8 cellular contexts compared by ENCODE assay signal in genomic region chr19:12938054-12938535, GRCh38. TPM values are rescaled to one million over a fixed set of nuclear protein-coding genes. Genes with fewer than 3 reads are reported as not detected.
DNase-seq lines count a peak whose midpoint lies in the region; ATAC-seq, FAIRE-seq and TF ChIP-seq lines count a peak whose summit lies in the region.

No MANE protein-coding gene starts in this region.

- peaks cover 58% of the 10 kb centered on the region for H3K36me3 Mint-ChIP-seq in activated T-helper 17 cell treated with anti-CD3 and anti-CD28 coated beads, Interleukin-2, amount 50 U/mL, for 72 hours (ENCODE audit: low read depth)

- peak; percentile 93 for ATAC-seq in activated T-helper 17 cell treated with anti-CD3 and anti-CD28 coated beads, Interleukin-2, amount 50 U/mL, for 72 hours (replicated peaks)

- peak overlapping the region; percentile 97 for H3K4me3 Mint-ChIP-seq in activated T-helper 17 cell treated with anti-CD3 and anti-CD28 coated beads, Interleukin-2, amount 50 U/mL, for 72 hours

- no peaks in the 10 kb centered on the region for H3K9me3 Mint-ChIP-seq in activated T-helper 17 cell treated with anti-CD3 and anti-CD28 coated beads, Interleukin-2, amount 50 U/mL, for 72 hours

- TF ChIP-seq POLR2A in H54 (IDR thresholded peaks at IDR 0.05; ENCODE audit: low read depth, low read length) = peak; percentile 7; the same call in 1 of the 2 replicates

- peak overlapping the region; percentile 95 for H3K27ac Mint-ChIP-seq in activated T-helper 17 cell treated with anti-CD3 and anti-CD28 coated beads, Interleukin-2, amount 50 U/mL, for 72 hours

- no peaks in the 10 kb centered on the region for H3K27me3 Mint-ChIP-seq in activated T-helper 17 cell treated with anti-CD3 and anti-CD28 coated beads, Interleukin-2, amount 50 U/mL, for 72 hours

- H3K4me1 Mint-ChIP-seq in activated T-helper 17 cell treated with anti-CD3 and anti-CD28 coated beads, Interleukin-2, amount 50 U/mL, for 72 hours = peaks cover 10% of the 10 kb centered on the region

- DNase-seq in DMS79 treated with DMSO at 0.1 percent for 48 hours (lab: John Stamatoyannopoulos, UW) = peak; percentile 100
- DNase-seq in H54 (ENCODE audit: insufficient read length, low spot score) = peak; percentile 96
- peak; percentile 99 for DNase-seq in LNCaP clone FGC (ENCODE audit: low read depth)
- DNase-seq in RPMI7951 (ENCODE audit: low read depth) = peak; percentile 100
- DNase-seq in fibroblast of gingiva (ENCODE audit: low read depth) = peak; percentile 100
- DNase-seq in myocyte (ENCODE audit: low read depth) = peak; percentile 99
- DNase-seq in stimulated activated CD8-positive, alpha-beta memory T cell treated with anti-CD3 and anti-CD28 coated beads, Interleukin-7, amount 100 ng/mL, for 4 hours (ENCODE audit: low read depth in 2 of 2) = peak; percentile 98 to 100

- FAIRE-seq in H54 (lab: Jason Lieb, UNC) = peak; percentile 57

- H3K4me3 ChIP-seq in LNCaP clone FGC (ENCODE audit: low read depth, low read length) = peak overlapping the region; percentile 85

- TF ChIP-seq CTCF in LNCaP clone FGC (IDR thresholded peaks at IDR 0.05; ENCODE audit: control insufficient read depth, extremely low read depth, insufficient read depth) = no peak

RNA-seq across cellular contexts. Expression of gene CALR, which starts 0.3 kb away (rescaled TPM):
- 1,708 and 2,160 TPM in 2 replicates for total RNA-seq in RPMI7951 (2014; rRNA removed; shearing (Covaris generic))
- total RNA-seq in activated T-helper 17 cell treated with anti-CD3 and anti-CD28 coated beads, Interleukin-2, amount 50 U/mL, for 72 hours = 100 to 1,000 TPM; 502 to 770 TPM
- total RNA-seq in myocyte = 890 and 1,463 TPM in 2 replicates
- 1,262 TPM for polyA plus RNA-seq in myocyte (2012)

RNA-seq across cellular contexts. Expression of gene FARSA, which starts 4.6 kb away (rescaled TPM):
- 60.7 and 83.7 TPM in 2 replicates for total RNA-seq in RPMI7951 (2014; rRNA removed; shearing (Covaris generic))
- total RNA-seq in activated T-helper 17 cell treated with anti-CD3 and anti-CD28 coated beads, Interleukin-2, amount 50 U/mL, for 72 hours = 100 to 1,000 TPM in 1 of 2 donors, 10 to 100 TPM in 1; 87.9 to 130 TPM
- 47.8 and 55.7 TPM in 2 replicates for total RNA-seq in myocyte
- polyA plus RNA-seq in myocyte (2012) = 69.3 TPM

RNA-seq across cellular contexts. Expression of gene RAD23A, which starts 7.6 kb away (rescaled TPM):
- 104 and 123 TPM in 2 replicates for total RNA-seq in RPMI7951 (2014; rRNA removed; shearing (Covaris generic))
- 100 to 1,000 TPM; 129 to 156 TPM for total RNA-seq in activated T-helper 17 cell treated with anti-CD3 and anti-CD28 coated beads, Interleukin-2, amount 50 U/mL, for 72 hours
- total RNA-seq in myocyte = 199 and 236 TPM in 2 replicates
- polyA plus RNA-seq in myocyte (2012) = 170 TPM

RNA-seq across cellular contexts. Expression of gene GADD45GIP1, which starts 18.9 kb away (rescaled TPM):
- total RNA-seq in RPMI7951 (2014; rRNA removed; shearing (Covaris generic)) = 41.2 and 65.1 TPM in 2 replicates
- 10 to 100 TPM; 17.0 to 27.9 TPM for total RNA-seq in activated T-helper 17 cell treated with anti-CD3 and anti-CD28 coated beads, Interleukin-2, amount 50 U/mL, for 72 hours
- 44.6 and 58.1 TPM in 2 replicates for total RNA-seq in myocyte
- 52.4 TPM for polyA plus RNA-seq in myocyte (2012)

RNA-seq across cellular contexts. Expression of gene SYCE2, which starts 19.0 kb away (rescaled TPM):
- 0.20 and 3.0 TPM in 2 replicates for total RNA-seq in RPMI7951 (2014; rRNA removed; shearing (Covaris generic))
- 1 to 10 TPM; 1.6 to 6.2 TPM for total RNA-seq in activated T-helper 17 cell treated with anti-CD3 and anti-CD28 coated beads, Interleukin-2, amount 50 U/mL, for 72 hours
- 0.16 TPM in 1 of 2 replicates, not detected in the other for total RNA-seq in myocyte
- 0.88 TPM for polyA plus RNA-seq in myocyte (2012)

Comparison
In these comparisons a context has a peak if more than half of its experiments do, and no peak if none do; other contexts are left out.
1. Peak in every context shown above with its lines: DNase-seq, ATAC-seq and H3K4me3 ChIP-seq.